9 cellular contexts compared by ENCODE assay signal in genomic region chr17:37067555-37068111, GRCh38.
DNase-seq lines count a peak whose midpoint lies in the region; ATAC-seq and TF ChIP-seq lines count a peak whose summit lies in the region.
"Had no signal": no experiment of that assay in that cellular context is flagged by ENCODE, and none has a peak within 500 bp of the region (broad histone marks: within the 10 kb centered on the region; RNA-seq: fewer than 3 reads in every experiment).

No MANE protein-coding gene starts in this region.

- peak; percentile 91 to 97 (median 96) for ATAC-seq in psoas muscle
- no peak for ATAC-seq in activated CD8-positive, alpha-beta memory T cell treated with anti-CD3 and anti-CD28 coated beads, Interleukin-2, amount 10 ng/mL, durations not matched to agents 7 days and 5 days

- H3K27me3 Mint-ChIP-seq in activated CD8-positive, alpha-beta memory T cell treated with anti-CD3 and anti-CD28 coated beads, Interleukin-2, amount 10 ng/mL, durations not matched to agents 7 days and 5 days, result peaks cover 17% of the 10 kb centered on the region

- 16 to 31% (median 22%) methylated on average over 13 of the region's 13 CpGs for WGBS in psoas muscle, 3 donors

- no peaks in the 10 kb centered on the region for H3K36me3 Mint-ChIP-seq in activated CD8-positive, alpha-beta memory T cell treated with anti-CD3 and anti-CD28 coated beads, Interleukin-2, amount 10 ng/mL, durations not matched to agents 7 days and 5 days

- DNase-seq in GM04504 (ENCODE audit: low read depth), result peak; percentile 67
- DNase-seq in RKO (ENCODE audit: low spot score), result peak; percentile 77
- DNase-seq in fibroblast of the aortic adventitia (ENCODE audit: low read depth), result peak; percentile 58
- peak; percentile 72 to 85 for DNase-seq in psoas muscle
- no peak for DNase-seq in activated CD8-positive, alpha-beta memory T cell treated with anti-CD3 and anti-CD28 coated beads, Interleukin-2, amount 10 ng/mL, durations not matched to agents 7 days and 5 days
- DNase-seq in medulla oblongata (ENCODE audit: extremely low spot score), result no peak
- no peak for DNase-seq in NCI-H345 treated with DMSO at 0.1 percent for 48 hours (lab: John Stamatoyannopoulos, UW; ENCODE audit: unreplicated experiment)
- no peak for DNase-seq in cerebellar nuclear complex (lab: John Stamatoyannopoulos, UW)
- DNase-seq: KG1 had no signal

- intact Hi-C loops in psoas muscle (cut with DNase I), result loop anchor here in 1 of 2 donors (10.0 kb wide), 1 partner anchor 57 kb away; no protein-coding TSS in a partner anchor

- H3K4me3 Mint-ChIP-seq in activated CD8-positive, alpha-beta memory T cell treated with anti-CD3 and anti-CD28 coated beads, Interleukin-2, amount 10 ng/mL, durations not matched to agents 7 days and 5 days, result no peak overlapping the region

- CTCF ChIA-PET in activated CD8-positive, alpha-beta memory T cell treated with anti-CD3 and anti-CD28 coated beads, Interleukin-2, amount 10 ng/mL, durations not matched to agents 7 days and 5 days (lab: Charles Lee), result interaction anchor here (0.9 kb wide), 1 partner anchor 11 kb away, joined by 3 read pairs; no protein-coding TSS in a partner anchor

- TF ChIP-seq CTCF in fibroblast of the aortic adventitia (IDR thresholded peaks at IDR 0.05; ENCODE audit: insufficient read depth, low read length) (no peak), psoas muscle (IDR thresholded peaks at IDR 0.05) (no peak)

- no peaks in the 10 kb centered on the region for H3K36me3 ChIP-seq in psoas muscle (ENCODE audit: insufficient read depth in 1 of 2, low read depth in 1 of 2)

- H3K4me1 Mint-ChIP-seq in activated CD8-positive, alpha-beta memory T cell treated with anti-CD3 and anti-CD28 coated beads, Interleukin-2, amount 10 ng/mL, durations not matched to agents 7 days and 5 days, result no peaks in the 10 kb centered on the region

- H3K9me3 Mint-ChIP-seq in activated CD8-positive, alpha-beta memory T cell treated with anti-CD3 and anti-CD28 coated beads, Interleukin-2, amount 10 ng/mL, durations not matched to agents 7 days and 5 days (ENCODE audit: low read depth), result no peaks in the 10 kb centered on the region

- no peaks in the 10 kb centered on the region for H3K9me3 ChIP-seq in psoas muscle

- H3K27ac Mint-ChIP-seq in activated CD8-positive, alpha-beta memory T cell treated with anti-CD3 and anti-CD28 coated beads, Interleukin-2, amount 10 ng/mL, durations not matched to agents 7 days and 5 days, result no peak overlapping the region

- H3K27ac ChIP-seq in psoas muscle, result peak overlapping the region; percentile 54

- peaks cover 0 to 3% (median 0%) of the 10 kb centered on the region in 3 donors for H3K27me3 ChIP-seq in psoas muscle (ENCODE audit: insufficient read depth in 3 of 3, low read length in 2 of 3)

- H3K4me3 ChIP-seq in fibroblast of the aortic adventitia (ENCODE audit: low read depth, low read length), result no peak overlapping the region
- no peak overlapping the region for H3K4me3 ChIP-seq in psoas muscle

- peaks cover 4% of the 10 kb centered on the region for H3K4me1 ChIP-seq in psoas muscle

Comparison
In these comparisons a context has a peak if more than half of its experiments do, and no peak if none do; other contexts are left out.
1. DNase-seq: peak in GM04504 (single experiment), RKO (single experiment), fibroblast of the aortic adventitia (single experiment) and psoas muscle (2 of 2); none in activated CD8-positive, alpha-beta memory T cell treated with anti-CD3 and anti-CD28 coated beads, Interleukin-2, amount 10 ng/mL, durations not matched to agents 7 days and 5 days (single experiment), medulla oblongata (single experiment), NCI-H345 treated with DMSO at 0.1 percent for 48 hours (single experiment) and cerebellar nuclear complex (0 of 2).